1 cellular context compared by ENCODE assay signal in genomic region chr12:7015555-7016370, GRCh38.
TF ChIP-seq lines count a peak whose summit lies in the region.

No MANE protein-coding gene starts in this region.

TF ChIP-seq in A549, 52 proteins besides CTCF, POLR2A, EP300 and RAD21:
- TF ChIP-seq JUN (IDR thresholded peaks at IDR 0.05) (no peak), FOSL2 (IDR thresholded peaks at IDR 0.05) (no peak), FOSL2 (CRISPR knock-in tag; IDR thresholded peaks at IDR 0.05) (no peak), CEBPB (IDR thresholded peaks at IDR 0.05) (no peak), CHD4 (IDR thresholded peaks at IDR 0.05; ENCODE audit: borderline replicate concordance) (no peak), NPAS2 (CRISPR knock-in tag; IDR thresholded peaks at IDR 0.05; ENCODE audit: borderline replicate concordance) (no peak), HOXB13 (CRISPR knock-in tag; IDR thresholded peaks at IDR 0.05; ENCODE audit: low read depth) (no peak), MYC (IDR thresholded peaks at IDR 0.05; ENCODE audit: borderline replicate concordance, low read length) (no peak), ZNF302 (CRISPR knock-in tag; IDR thresholded peaks at IDR 0.05) (no peak), CBX2 (IDR thresholded peaks at IDR 0.05; ENCODE audit: borderline replicate concordance, low read depth) (no peak), BHLHE40 (IDR thresholded peaks at IDR 0.05; ENCODE audit: low read depth, low read length) (no peak), NR3C1 (IDR thresholded peaks at IDR 0.05) (no peak), FOXS1 (CRISPR knock-in tag; IDR thresholded peaks at IDR 0.05) (no peak)
